In genomic region chr11:65911682-65912568, GRCh38 we compare ENCODE assay signal across 1 cellular context.
TF ChIP-seq lines count a peak whose summit lies in the region.

No MANE protein-coding gene starts in this region.

TF ChIP-seq in HepG2, 621 proteins besides CTCF, POLR2A, EP300 and RAD21 (continued from another document and continues in another):
- TF ChIP-seq ZNF639 (CRISPR knock-in tag; conservative IDR thresholded peaks at IDR 0.05) = no peak
- TF ChIP-seq ZMYM4 (CRISPR knock-in tag; IDR thresholded peaks at IDR 0.05) = no peak
- TF ChIP-seq ZSCAN21 (CRISPR knock-in tag; IDR thresholded peaks at IDR 0.05; ENCODE audit: borderline replicate concordance) = no peak
- TF ChIP-seq, protein P1, sequence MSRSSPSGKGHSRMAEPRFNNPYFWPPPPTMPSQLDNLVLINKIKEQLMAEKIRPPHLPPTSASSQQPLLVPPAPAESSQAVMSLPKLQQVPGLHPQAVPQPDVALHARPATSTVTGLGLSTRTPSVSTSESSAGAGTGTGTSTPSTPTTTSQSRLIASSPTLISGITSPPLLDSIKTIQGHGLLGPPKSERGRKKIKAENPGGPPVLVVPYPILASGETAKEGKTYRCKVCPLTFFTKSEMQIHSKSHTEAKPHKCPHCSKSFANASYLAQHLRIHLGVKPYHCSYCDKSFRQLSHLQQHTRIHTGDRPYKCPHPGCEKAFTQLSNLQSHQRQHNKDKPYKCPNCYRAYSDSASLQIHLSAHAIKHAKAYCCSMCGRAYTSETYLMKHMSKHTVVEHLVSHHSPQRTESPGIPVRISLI (CRISPR knock-in tag; IDR thresholded peaks at IDR 0.05; ENCODE audit: borderline replicate concordance) = no peak
- 0 out of 2 replicates have a peak, but pooled peaks have one; percentile 14 for TF ChIP-seq ZKSCAN1 (IDR thresholded peaks at IDR 0.05; ENCODE audit: low read length)
- no peak for TF ChIP-seq POLR2AphosphoS2 (IDR thresholded peaks at IDR 0.05; ENCODE audit: low read depth, low read length)
- TF ChIP-seq ASH2L (IDR thresholded peaks at IDR 0.05; ENCODE audit: insufficient read length, low read depth, low read length) = no peak
- 0 out of 2 replicates have a peak, but pooled peaks have one; percentile 26 for TF ChIP-seq ZNF441 (CRISPR knock-in tag; IDR thresholded peaks at IDR 0.05; ENCODE audit: borderline replicate concordance)
- no peak for TF ChIP-seq GABPB1 (CRISPR knock-in tag; IDR thresholded peaks at IDR 0.05)
- TF ChIP-seq ZNF792 (CRISPR knock-in tag; IDR thresholded peaks at IDR 0.05) = no peak
- peak; percentile 22; the same call in 1 of the 2 replicates for TF ChIP-seq ZNF275 (CRISPR knock-in tag; IDR thresholded peaks at IDR 0.05; ENCODE audit: borderline replicate concordance)
- no peak for TF ChIP-seq SATB2 (CRISPR knock-in tag; IDR thresholded peaks at IDR 0.05)
- TF ChIP-seq HNRNPL (IDR thresholded peaks at IDR 0.05; ENCODE audit: low read depth, low read length) = no peak
- no peak for TF ChIP-seq IRF2 (CRISPR knock-in tag; IDR thresholded peaks at IDR 0.05)
- 0 out of 2 replicates have a peak, but pooled peaks have one; percentile 34 for TF ChIP-seq ZNF891 (CRISPR knock-in tag; IDR thresholded peaks at IDR 0.05)
- TF ChIP-seq, protein P2, sequence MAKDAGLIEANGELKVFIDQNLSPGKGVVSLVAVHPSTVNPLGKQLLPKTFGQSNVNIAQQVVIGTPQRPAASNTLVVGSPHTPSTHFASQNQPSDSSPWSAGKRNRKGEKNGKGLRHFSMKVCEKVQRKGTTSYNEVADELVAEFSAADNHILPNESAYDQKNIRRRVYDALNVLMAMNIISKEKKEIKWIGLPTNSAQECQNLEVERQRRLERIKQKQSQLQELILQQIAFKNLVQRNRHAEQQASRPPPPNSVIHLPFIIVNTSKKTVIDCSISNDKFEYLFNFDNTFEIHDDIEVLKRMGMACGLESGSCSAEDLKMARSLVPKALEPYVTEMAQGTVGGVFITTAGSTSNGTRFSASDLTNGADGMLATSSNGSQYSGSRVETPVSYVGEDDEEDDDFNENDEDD (CRISPR knock-in tag; IDR thresholded peaks at IDR 0.05; ENCODE audit: borderline replicate concordance) = peak; percentile 75; the same call in 1 of the 2 replicates
- TF ChIP-seq NR0B2 (CRISPR knock-in tag; IDR thresholded peaks at IDR 0.05) = no peak
- TF ChIP-seq RXRA (CRISPR knock-in tag; IDR thresholded peaks at IDR 0.05) = 0 out of 2 replicates have a peak, but pooled peaks have one; percentile 12
- TF ChIP-seq, protein P3, sequence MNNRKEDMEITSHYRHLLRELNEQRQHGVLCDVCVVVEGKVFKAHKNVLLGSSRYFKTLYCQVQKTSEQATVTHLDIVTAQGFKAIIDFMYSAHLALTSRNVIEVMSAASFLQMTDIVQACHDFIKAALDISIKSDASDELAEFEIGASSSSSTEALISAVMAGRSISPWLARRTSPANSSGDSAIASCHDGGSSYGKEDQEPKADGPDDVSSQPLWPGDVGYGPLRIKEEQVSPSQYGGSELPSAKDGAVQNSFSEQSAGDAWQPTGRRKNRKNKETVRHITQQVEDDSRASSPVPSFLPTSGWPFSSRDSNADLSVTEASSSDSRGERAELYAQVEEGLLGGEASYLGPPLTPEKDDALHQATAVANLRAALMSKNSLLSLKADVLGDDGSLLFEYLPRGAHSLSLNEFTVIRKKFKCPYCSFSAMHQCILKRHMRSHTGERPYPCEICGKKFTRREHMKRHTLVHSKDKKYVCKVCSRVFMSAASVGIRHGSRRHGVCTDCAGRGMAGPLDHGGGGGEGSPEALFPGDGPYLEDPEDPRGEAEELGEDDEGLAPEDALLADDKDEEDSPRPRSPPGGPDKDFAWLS (CRISPR knock-in tag; IDR thresholded peaks at IDR 0.05; ENCODE audit: borderline replicate concordance) = no peak
- TF ChIP-seq ZNF687 (CRISPR knock-in tag; IDR thresholded peaks at IDR 0.05) = peak; percentile 60
- no peak for TF ChIP-seq TP53 (CRISPR knock-in tag; conservative IDR thresholded peaks at IDR 0.05)
- peak; percentile 49; the same call in 1 of the 2 replicates for TF ChIP-seq ETV5 (CRISPR knock-in tag; IDR thresholded peaks at IDR 0.05; ENCODE audit: borderline replicate concordance)
- no peak for TF ChIP-seq SUZ12 (IDR thresholded peaks at IDR 0.05; ENCODE audit: low read depth, low read length)
- TF ChIP-seq ZNF501 (CRISPR knock-in tag; IDR thresholded peaks at IDR 0.05) = no peak
- TF ChIP-seq ZNF431 (CRISPR knock-in tag; IDR thresholded peaks at IDR 0.05; ENCODE audit: borderline replicate concordance, low read depth) = no peak
- TF ChIP-seq ZNF329 (CRISPR knock-in tag; IDR thresholded peaks at IDR 0.05; ENCODE audit: low read depth) = no peak
- TF ChIP-seq ZNF780A (CRISPR knock-in tag; IDR thresholded peaks at IDR 0.05) = no peak
- TF ChIP-seq ZSCAN30 (CRISPR knock-in tag; IDR thresholded peaks at IDR 0.05) = no peak
- TF ChIP-seq ZNF234 (CRISPR knock-in tag; conservative IDR thresholded peaks at IDR 0.05) = no peak
- peak; percentile 85 for TF ChIP-seq RFX5 (IDR thresholded peaks at IDR 0.05; ENCODE audit: low read depth, low read length)
- TF ChIP-seq FOXK1 (CRISPR knock-in tag; IDR thresholded peaks at IDR 0.05; ENCODE audit: borderline replicate concordance, low read depth) = no peak
- 0 out of 2 replicates have a peak, but pooled peaks have one; percentile 34 for TF ChIP-seq THAP7 (CRISPR knock-in tag; IDR thresholded peaks at IDR 0.05)
- TF ChIP-seq, protein P4, sequence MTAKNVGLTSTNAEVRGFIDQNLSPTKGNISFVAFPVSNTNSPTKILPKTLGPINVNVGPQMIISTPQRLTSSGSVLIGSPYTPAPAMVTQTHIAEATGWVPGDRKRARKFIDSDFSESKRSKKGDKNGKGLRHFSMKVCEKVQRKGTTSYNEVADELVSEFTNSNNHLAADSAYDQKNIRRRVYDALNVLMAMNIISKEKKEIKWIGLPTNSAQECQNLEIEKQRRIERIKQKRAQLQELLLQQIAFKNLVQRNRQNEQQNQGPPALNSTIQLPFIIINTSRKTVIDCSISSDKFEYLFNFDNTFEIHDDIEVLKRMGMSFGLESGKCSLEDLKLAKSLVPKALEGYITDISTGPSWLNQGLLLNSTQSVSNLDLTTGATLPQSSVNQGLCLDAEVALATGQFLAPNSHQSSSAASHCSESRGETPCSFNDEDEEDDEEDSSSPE (CRISPR knock-in tag; IDR thresholded peaks at IDR 0.05) = peak; percentile 89
- TF ChIP-seq HMG20A (CRISPR knock-in tag; IDR thresholded peaks at IDR 0.05; ENCODE audit: borderline replicate concordance) = no peak
- no peak for TF ChIP-seq TBP (CRISPR knock-in tag; IDR thresholded peaks at IDR 0.05)
- no peak for TF ChIP-seq FOXJ3 (CRISPR knock-in tag; IDR thresholded peaks at IDR 0.05; ENCODE audit: borderline replicate concordance)
- TF ChIP-seq, protein P5, sequence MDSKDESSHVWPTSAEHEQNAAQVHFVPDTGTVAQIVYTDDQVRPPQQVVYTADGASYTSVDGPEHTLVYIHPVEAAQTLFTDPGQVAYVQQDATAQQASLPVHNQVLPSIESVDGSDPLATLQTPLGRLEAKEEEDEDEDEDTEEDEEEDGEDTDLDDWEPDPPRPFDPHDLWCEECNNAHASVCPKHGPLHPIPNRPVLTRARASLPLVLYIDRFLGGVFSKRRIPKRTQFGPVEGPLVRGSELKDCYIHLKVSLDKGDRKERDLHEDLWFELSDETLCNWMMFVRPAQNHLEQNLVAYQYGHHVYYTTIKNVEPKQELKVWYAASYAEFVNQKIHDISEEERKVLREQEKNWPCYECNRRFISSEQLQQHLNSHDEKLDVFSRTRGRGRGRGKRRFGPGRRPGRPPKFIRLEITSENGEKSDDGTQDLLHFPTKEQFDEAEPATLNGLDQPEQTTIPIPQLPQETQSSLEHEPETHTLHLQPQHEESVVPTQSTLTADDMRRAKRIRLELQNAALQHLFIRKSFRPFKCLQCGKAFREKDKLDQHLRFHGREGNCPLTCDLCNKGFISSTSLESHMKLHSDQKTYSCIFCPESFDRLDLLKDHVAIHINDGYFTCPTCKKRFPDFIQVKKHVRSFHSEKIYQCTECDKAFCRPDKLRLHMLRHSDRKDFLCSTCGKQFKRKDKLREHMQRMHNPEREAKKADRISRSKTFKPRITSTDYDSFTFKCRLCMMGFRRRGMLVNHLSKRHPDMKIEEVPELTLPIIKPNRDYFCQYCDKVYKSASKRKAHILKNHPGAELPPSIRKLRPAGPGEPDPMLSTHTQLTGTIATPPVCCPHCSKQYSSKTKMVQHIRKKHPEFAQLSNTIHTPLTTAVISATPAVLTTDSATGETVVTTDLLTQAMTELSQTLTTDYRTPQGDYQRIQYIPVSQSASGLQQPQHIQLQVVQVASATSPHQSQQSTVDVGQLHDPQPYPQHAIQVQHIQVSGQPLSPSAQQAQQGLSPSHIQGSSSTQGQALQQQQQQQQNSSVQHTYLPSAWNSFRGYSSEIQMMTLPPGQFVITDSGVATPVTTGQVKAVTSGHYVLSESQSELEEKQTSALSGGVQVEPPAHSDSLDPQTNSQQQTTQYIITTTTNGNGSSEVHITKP (CRISPR knock-in tag; IDR thresholded peaks at IDR 0.05; ENCODE audit: low read depth) = no peak
- TF ChIP-seq HOMEZ (CRISPR knock-in tag; IDR thresholded peaks at IDR 0.05; ENCODE audit: low read depth) = no peak
- TF ChIP-seq MAF1 (CRISPR knock-in tag; IDR thresholded peaks at IDR 0.05; ENCODE audit: borderline replicate concordance) = no peak
- no peak for TF ChIP-seq TAF1 (CRISPR knock-in tag; IDR thresholded peaks at IDR 0.05)
